23 cellular contexts compared by ENCODE assay signal in the genomic region with DNA sequence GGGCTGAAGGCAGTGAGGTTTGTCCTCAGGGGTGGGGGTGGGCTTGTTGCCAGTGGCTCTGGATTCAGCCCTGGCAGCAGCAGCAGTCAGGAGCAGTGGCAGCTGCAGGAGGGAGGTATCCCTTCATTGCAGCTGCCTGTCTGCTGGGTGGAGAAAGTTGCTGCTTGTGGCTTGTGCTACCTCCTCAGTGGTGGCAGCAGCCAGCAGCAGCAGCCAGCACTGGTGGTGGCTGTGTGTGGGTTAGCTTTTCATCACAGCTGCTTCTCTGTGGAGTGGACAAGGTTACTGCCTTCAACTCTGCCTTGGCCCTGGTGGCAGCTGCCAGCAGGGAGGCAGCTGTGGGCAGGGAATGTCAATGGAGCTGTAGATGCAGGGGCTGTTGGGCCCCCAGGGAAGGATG.
"Had no signal": no experiment of that assay in that cellular context is flagged by ENCODE, and none has a peak within 500 bp of the region (broad histone marks: within the 10 kb centered on the region; RNA-seq: fewer than 3 reads in every experiment).

No MANE protein-coding gene starts in this region.

- ATAC-seq: activated CD4-positive, CD25-positive, alpha-beta regulatory T cell treated with anti-CD3 and anti-CD28 coated beads, Interleukin-2, amount 50 U/mL, for 24 hours; activated CD8-positive, alpha-beta memory T cell treated with anti-CD3 and anti-CD28 coated beads, Interleukin-2, amount 10 ng/mL, durations not matched to agents 7 days and 5 days; activated T-helper 17 cell treated with anti-CD3 and anti-CD28 coated beads, Interleukin-2, amount 50 U/mL, for 72 hours; Panc1; Right ventricle myocardium inferior had no signal

- H3K27me3 ChIP-seq: cardiac muscle cell had no signal

- DNase-seq: activated CD4-positive, alpha-beta T cell treated with anti-CD3 and anti-CD28 coated beads for 4 hours; activated CD8-positive, alpha-beta memory T cell treated with anti-CD3 and anti-CD28 coated beads, Interleukin-2, amount 10 ng/mL, durations not matched to agents 7 days and 5 days; activated gamma-delta T cell; activated naive CD4-positive, alpha-beta T cell treated with anti-CD3 and anti-CD28 coated beads for 36 hours; activated T-cell treated with anti-CD3 and anti-CD28 coated beads, Interleukin-2, amount 50 U/mL, for 48 hours; amygdala; MM.1S; NCI-H1105 treated with DMSO at 0.1 percent for 48 hours; NCI-H1436 treated with DMSO at 0.1 percent for 48 hours; NCI-H187 treated with DMSO at 0.1 percent for 48 hours; NCI-H2081 treated with DMSO at 0.1 percent for 48 hours; NCI-H2227 treated with DMSO at 0.1 percent for 48 hours; NCI-H446 treated with DMSO at 0.1 percent for 48 hours; NCI-H524 treated with DMSO at 0.1 percent for 48 hours; NCI-H748 treated with DMSO at 0.1 percent for 48 hours; NK-92 treated with Interleukin-12 subunit alpha and Interleukin-12 subunit beta, amount 100 ng/mL, for 24 hours; OCI-M1; RPMI8226 had no signal

- H3K27ac ChIP-seq: cardiac muscle cell had no signal

- H3K4me3 ChIP-seq: cardiac muscle cell had no signal

- H3K36me3 ChIP-seq: cardiac muscle cell had no signal
